10 cellular contexts compared by ENCODE assay signal in the genomic region with DNA sequence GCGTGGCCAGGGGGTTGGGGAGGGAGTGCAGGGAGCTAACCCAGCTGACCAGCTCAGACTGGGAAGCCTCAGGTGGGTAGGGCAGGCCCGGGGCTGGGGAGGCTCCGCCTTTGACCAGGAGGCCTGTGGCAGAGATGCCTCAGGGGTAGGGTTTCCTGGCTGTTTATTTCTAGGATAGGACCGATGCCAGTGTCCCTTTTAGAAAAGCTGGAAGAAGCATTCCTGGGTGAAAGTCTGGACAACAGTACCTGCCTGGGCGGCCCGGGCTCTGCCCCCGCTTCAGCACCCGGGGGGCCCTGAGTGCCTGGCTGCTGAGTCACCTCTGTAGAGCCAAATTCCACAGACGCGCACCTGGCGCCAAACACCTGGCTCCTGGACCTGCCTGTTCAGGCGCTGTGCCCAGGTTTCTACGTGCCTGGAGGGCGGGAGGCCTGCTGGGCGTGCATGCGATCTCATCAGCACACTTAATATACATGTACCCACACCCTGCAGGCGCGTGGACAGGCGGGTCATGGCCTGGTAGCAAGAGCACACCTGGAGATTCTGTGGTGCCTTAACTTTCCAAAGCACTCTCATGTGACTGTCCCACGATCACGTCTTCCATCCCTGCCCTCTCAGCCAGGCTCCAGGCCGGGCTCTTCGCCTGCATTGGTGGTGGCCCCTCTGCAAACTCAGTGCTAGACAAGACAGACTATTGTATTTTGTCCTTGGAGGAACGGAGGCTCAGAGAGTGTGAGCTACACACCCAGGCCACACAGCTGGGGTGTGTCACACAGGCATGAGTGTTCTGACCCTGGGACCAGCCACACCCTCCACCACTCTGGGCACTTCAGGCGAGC.
DNase-seq lines count a peak whose midpoint lies in the region; ATAC-seq and TF ChIP-seq lines count a peak whose summit lies in the region.
"Had no signal": no experiment of that assay in that cellular context is flagged by ENCODE, and none has a peak within 500 bp of the region (broad histone marks: within the 10 kb centered on the region; RNA-seq: fewer than 3 reads in every experiment).

No MANE protein-coding gene starts in this region.

- no peak for TF ChIP-seq CTCF in upper lobe of right lung (IDR thresholded peaks at IDR 0.05)

- H3K27me3 ChIP-seq in upper lobe of right lung = peaks cover 18% of the 10 kb centered on the region
- H3K27me3 ChIP-seq: ovary had no signal

- peak; percentile 33 for DNase-seq in SIG-M5 treated with dmso at 0.1 percent for 504 hours (lab: John Stamatoyannopoulos, UW; ENCODE audit: unreplicated experiment)
- DNase-seq in SIG-M5 (lab: John Stamatoyannopoulos, UW) = no peak
- DNase-seq in NCI-H748 (lab: John Stamatoyannopoulos, UW; ENCODE audit: unreplicated experiment) = peak; percentile 97
- DNase-seq in left colon = peak; percentile 50 to 67
- DNase-seq in upper lobe of right lung = peak; percentile 88
- no peak for DNase-seq in activated CD4-positive, alpha-beta T cell treated with anti-CD3 and anti-CD28 coated beads for 48 hours
- no peak for DNase-seq in inferior parietal cortex (ENCODE audit: extremely low spot score)
- DNase-seq: NCI-H1048 had no signal

- no peaks in the 10 kb centered on the region for H3K36me3 ChIP-seq in upper lobe of right lung
- H3K36me3 ChIP-seq: ovary had no signal

- ATAC-seq in left colon = peak; percentile 80
- peak; percentile 75 for ATAC-seq in upper lobe of right lung
- ATAC-seq in GM18909 (IDR thresholded peaks at IDR 0.05; ENCODE audit: poor library complexity, unreplicated experiment) = no peak

- intact Hi-C loops in left colon (cut with DNase I, micrococcal nuclease) (no loop called here), upper lobe of right lung (cut with DNase I) (no loop called here)

- H3K9me3 ChIP-seq in upper lobe of right lung = no peaks in the 10 kb centered on the region
- H3K9me3 ChIP-seq: ovary had no signal

- no peak overlapping the region for H3K4me3 ChIP-seq in upper lobe of right lung
- H3K4me3 ChIP-seq: ovary had no signal

- H3K27ac ChIP-seq in upper lobe of right lung = peak overlapping the region; percentile 58
- H3K27ac ChIP-seq: ovary had no signal

- H3K4me1 ChIP-seq in upper lobe of right lung = no peaks in the 10 kb centered on the region

Comparison
In these comparisons a context has a peak if more than half of its experiments do, and no peak if none do; other contexts are left out.
1. DNase-seq: peak in SIG-M5 treated with dmso at 0.1 percent for 504 hours (single experiment), NCI-H748 (single experiment), left colon (2 of 2) and upper lobe of right lung (single experiment); none in SIG-M5 (single experiment), activated CD4-positive, alpha-beta T cell treated with anti-CD3 and anti-CD28 coated beads for 48 hours (single experiment) and inferior parietal cortex (single experiment).